In genomic region chr6:2020909-2021308, GRCh38 we compare ENCODE assay signal across 9 cellular contexts.
DNase-seq lines count a peak whose midpoint lies in the region; ATAC-seq, FAIRE-seq and TF ChIP-seq lines count a peak whose summit lies in the region.
"Had no signal": no experiment of that assay in that cellular context is flagged by ENCODE, and none has a peak within 500 bp of the region (broad histone marks: within the 10 kb centered on the region; RNA-seq: fewer than 3 reads in every experiment).

No MANE protein-coding gene starts in this region.

- peaks cover 5% of the 10 kb centered on the region for H3K79me2 ChIP-seq in HepG2 (ENCODE audit: insufficient read depth, low read length)

- no TSS peak for BruUV-seq in HepG2 (replicated peaks; lab: Mats Ljungman, UMichigan)

- peaks cover 22% of the 10 kb centered on the region for H3K36me3 Mint-ChIP-seq in activated naive CD8-positive, alpha-beta T cell treated with anti-CD3 and anti-CD28 coated beads for 36 hours

- peak; percentile 45 for FAIRE-seq in H54 (lab: Jason Lieb, UNC)
- no peak for FAIRE-seq in HepG2 (lab: Jason Lieb, UNC)

- peaks cover 19% of the 10 kb centered on the region for H3K4me1 Mint-ChIP-seq in activated naive CD8-positive, alpha-beta T cell treated with anti-CD3 and anti-CD28 coated beads for 36 hours

- intact Hi-C loops in esophagus squamous epithelium (cut with DNase I) (no loop called here), HepG2 (cut with micrococcal nuclease; ENCODE audit: unreplicated experiment) (no loop called here)

- H3K9me3 Mint-ChIP-seq in activated naive CD8-positive, alpha-beta T cell treated with anti-CD3 and anti-CD28 coated beads for 36 hours, result peaks cover 8% of the 10 kb centered on the region

- no peak overlapping the region for H2AFZ ChIP-seq in HepG2 (ENCODE audit: low read length)

- no peak overlapping the region for H3K9ac ChIP-seq in HepG2 (ENCODE audit: insufficient read depth, low read depth, low read length)

- no peak for ATAC-seq in HepG2
- no peak for ATAC-seq in HG02623 (IDR thresholded peaks at IDR 0.05; ENCODE audit: unreplicated experiment)
- ATAC-seq: naive thymus-derived CD4-positive, alpha-beta T cell had no signal

- H3K4me3 Mint-ChIP-seq in activated naive CD8-positive, alpha-beta T cell treated with anti-CD3 and anti-CD28 coated beads for 36 hours, result no peak overlapping the region
- H3K4me3 Mint-ChIP-seq: naive thymus-derived CD4-positive, alpha-beta T cell had no signal

- H3K4me1 ChIP-seq in esophagus squamous epithelium, result peaks cover 0 to 16% (median 5%) of the 10 kb centered on the region in 3 donors
- no peaks in the 10 kb centered on the region; the same call in 1 of the 2 replicates for H3K4me1 ChIP-seq in HepG2 (ENCODE audit: insufficient read depth, low read length)

- no peak for TF ChIP-seq RAD21 in HepG2 (CRISPR knock-in tag; IDR thresholded peaks at IDR 0.05)

- H3K27me3 Mint-ChIP-seq in activated naive CD8-positive, alpha-beta T cell treated with anti-CD3 and anti-CD28 coated beads for 36 hours, result no peaks in the 10 kb centered on the region

- no peaks in the 10 kb centered on the region for H3K36me3 ChIP-seq in esophagus squamous epithelium
- no peaks in the 10 kb centered on the region; a peak in 1 of 5 replicates for H3K36me3 ChIP-seq in HepG2 (replicated peaks in 1 of 2; ENCODE audit: control insufficient read depth in 1 of 2, insufficient read depth in 2 of 2, low read length in 2 of 2)

- no peak for TF ChIP-seq POLR2A in H54 (IDR thresholded peaks at IDR 0.05; ENCODE audit: low read depth, low read length)
- TF ChIP-seq POLR2A in esophagus squamous epithelium (IDR thresholded peaks at IDR 0.05), result no peak
- no peak for TF ChIP-seq POLR2A in HepG2 (IDR thresholded peaks at IDR 0.05; ENCODE audit: insufficient read depth in 1 of 2, low read depth in 2 of 2, low read length in 2 of 2)

- H3K27me3 ChIP-seq in esophagus squamous epithelium (no peaks in the 10 kb centered on the region), HepG2 (ENCODE audit: control insufficient read depth in 1 of 2, insufficient read depth in 2 of 2, low read length in 2 of 2) (no peaks in the 10 kb centered on the region)

- H3K27ac ChIP-seq in esophagus squamous epithelium (peak overlapping the region; percentile 3 to 59 (median 24)), HepG2 (ENCODE audit: extremely low read length, insufficient read depth, low read length) (no peak overlapping the region)

- TF ChIP-seq CTCF in esophagus squamous epithelium (IDR thresholded peaks at IDR 0.05) (no peak), HepG2 (CRISPR knock-in tag; IDR thresholded peaks at IDR 0.05) (no peak)

- in situ Hi-C loops in HepG2 (cut with HindIII; ENCODE audit: extremely low pct_ligation_motif_present, low pct_unique_long_range_greater_than_20kb), result no loop called here

- H3K9me3 ChIP-seq in esophagus squamous epithelium (no peaks in the 10 kb centered on the region), HepG2 (ENCODE audit: low read length) (no peaks in the 10 kb centered on the region)

- TF ChIP-seq EP300 in HepG2 (IDR thresholded peaks at IDR 0.05; ENCODE audit: low read depth in 2 of 2, low read length in 2 of 2), result no peak
- no peak for TF ChIP-seq EP300 in HepG2 (CRISPR knock-in tag; IDR thresholded peaks at IDR 0.05; ENCODE audit: borderline replicate concordance)

- H3K4me3 ChIP-seq in esophagus squamous epithelium (no peak overlapping the region), HepG2 (replicated peaks in 1 of 3; ENCODE audit: insufficient read depth in 1 of 3, low read depth in 2 of 3, low read length in 3 of 3) (no peak overlapping the region)

- H4K20me1 ChIP-seq in HepG2 (ENCODE audit: insufficient read depth, low read length), result no peaks in the 10 kb centered on the region

- H3K4me2 ChIP-seq in HepG2 (ENCODE audit: low read depth, low read length), result no peak overlapping the region

- CTCF ChIA-PET in HepG2 (lab: Yijun Ruan, JAX; ENCODE audit: low intra/inter-chr PET ratio, low total read pairs), result no interaction called here

- H3K27ac Mint-ChIP-seq in activated naive CD8-positive, alpha-beta T cell treated with anti-CD3 and anti-CD28 coated beads for 36 hours, result no peak overlapping the region
- H3K27ac Mint-ChIP-seq: naive thymus-derived CD4-positive, alpha-beta T cell had no signal

- DNase-seq in AG08395 (ENCODE audit: low spot score), result peak; percentile 35
- DNase-seq in H54 (ENCODE audit: insufficient read length, low spot score), result no peak
- peak; percentile 18 for DNase-seq in NCI-H774 (lab: John Stamatoyannopoulos, UW)
- no peak for DNase-seq in esophagus squamous epithelium (lab: John Stamatoyannopoulos, UW)
- no peak for DNase-seq in activated naive CD8-positive, alpha-beta T cell treated with anti-CD3 and anti-CD28 coated beads for 36 hours
- no peak for DNase-seq in HepG2 (ENCODE audit: low spot score)
- no peak for DNase-seq in middle frontal gyrus (ENCODE audit: extremely low spot score, low spot score)
- DNase-seq: naive thymus-derived CD4-positive, alpha-beta T cell had no signal

- POLR2A ChIA-PET in HepG2 (lab: Yijun Ruan, JAX), result no interaction called here

TF ChIP-seq in HepG2, 621 proteins besides CTCF, POLR2A, EP300 and RAD21 (continues in another document):
- TF ChIP-seq HOXA9 (CRISPR knock-in tag; IDR thresholded peaks at IDR 0.05; ENCODE audit: borderline replicate concordance), result no peak
- TF ChIP-seq ZNF10 (CRISPR knock-in tag; IDR thresholded peaks at IDR 0.05; ENCODE audit: borderline replicate concordance, low read depth), result no peak
- TF ChIP-seq ATF3 (CRISPR knock-in tag; IDR thresholded peaks at IDR 0.05), result no peak
- TF ChIP-seq ZNF512 (CRISPR knock-in tag; IDR thresholded peaks at IDR 0.05), result no peak
- TF ChIP-seq, protein P1, sequence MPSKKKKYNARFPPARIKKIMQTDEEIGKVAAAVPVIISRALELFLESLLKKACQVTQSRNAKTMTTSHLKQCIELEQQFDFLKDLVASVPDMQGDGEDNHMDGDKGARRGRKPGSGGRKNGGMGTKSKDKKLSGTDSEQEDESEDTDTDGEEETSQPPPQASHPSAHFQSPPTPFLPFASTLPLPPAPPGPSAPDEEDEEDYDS (CRISPR knock-in tag; IDR thresholded peaks at IDR 0.05), result no peak
- no peak for TF ChIP-seq MBNL3 (CRISPR knock-in tag; conservative IDR thresholded peaks at IDR 0.05)
- TF ChIP-seq, protein P2, sequence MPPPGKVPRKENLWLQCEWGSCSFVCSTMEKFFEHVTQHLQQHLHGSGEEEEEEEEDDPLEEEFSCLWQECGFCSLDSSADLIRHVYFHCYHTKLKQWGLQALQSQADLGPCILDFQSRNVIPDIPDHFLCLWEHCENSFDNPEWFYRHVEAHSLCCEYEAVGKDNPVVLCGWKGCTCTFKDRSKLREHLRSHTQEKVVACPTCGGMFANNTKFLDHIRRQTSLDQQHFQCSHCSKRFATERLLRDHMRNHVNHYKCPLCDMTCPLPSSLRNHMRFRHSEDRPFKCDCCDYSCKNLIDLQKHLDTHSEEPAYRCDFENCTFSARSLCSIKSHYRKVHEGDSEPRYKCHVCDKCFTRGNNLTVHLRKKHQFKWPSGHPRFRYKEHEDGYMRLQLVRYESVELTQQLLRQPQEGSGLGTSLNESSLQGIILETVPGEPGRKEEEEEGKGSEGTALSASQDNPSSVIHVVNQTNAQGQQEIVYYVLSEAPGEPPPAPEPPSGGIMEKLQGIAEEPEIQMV (CRISPR knock-in tag; IDR thresholded peaks at IDR 0.05; ENCODE audit: low read depth), result no peak
- TF ChIP-seq, protein P3, sequence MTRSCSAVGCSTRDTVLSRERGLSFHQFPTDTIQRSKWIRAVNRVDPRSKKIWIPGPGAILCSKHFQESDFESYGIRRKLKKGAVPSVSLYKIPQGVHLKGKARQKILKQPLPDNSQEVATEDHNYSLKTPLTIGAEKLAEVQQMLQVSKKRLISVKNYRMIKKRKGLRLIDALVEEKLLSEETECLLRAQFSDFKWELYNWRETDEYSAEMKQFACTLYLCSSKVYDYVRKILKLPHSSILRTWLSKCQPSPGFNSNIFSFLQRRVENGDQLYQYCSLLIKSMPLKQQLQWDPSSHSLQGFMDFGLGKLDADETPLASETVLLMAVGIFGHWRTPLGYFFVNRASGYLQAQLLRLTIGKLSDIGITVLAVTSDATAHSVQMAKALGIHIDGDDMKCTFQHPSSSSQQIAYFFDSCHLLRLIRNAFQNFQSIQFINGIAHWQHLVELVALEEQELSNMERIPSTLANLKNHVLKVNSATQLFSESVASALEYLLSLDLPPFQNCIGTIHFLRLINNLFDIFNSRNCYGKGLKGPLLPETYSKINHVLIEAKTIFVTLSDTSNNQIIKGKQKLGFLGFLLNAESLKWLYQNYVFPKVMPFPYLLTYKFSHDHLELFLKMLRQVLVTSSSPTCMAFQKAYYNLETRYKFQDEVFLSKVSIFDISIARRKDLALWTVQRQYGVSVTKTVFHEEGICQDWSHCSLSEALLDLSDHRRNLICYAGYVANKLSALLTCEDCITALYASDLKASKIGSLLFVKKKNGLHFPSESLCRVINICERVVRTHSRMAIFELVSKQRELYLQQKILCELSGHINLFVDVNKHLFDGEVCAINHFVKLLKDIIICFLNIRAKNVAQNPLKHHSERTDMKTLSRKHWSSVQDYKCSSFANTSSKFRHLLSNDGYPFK (CRISPR knock-in tag; IDR thresholded peaks at IDR 0.05; ENCODE audit: borderline replicate concordance), result no peak
- no peak for TF ChIP-seq SRSF9 (IDR thresholded peaks at IDR 0.05; ENCODE audit: borderline replicate concordance, insufficient read depth, low read depth, low read length, poor library complexity, severe bottlenecking)
- no peak for TF ChIP-seq MXI1 (IDR thresholded peaks at IDR 0.05; ENCODE audit: borderline replicate concordance, low read depth, low read length)
- no peak for TF ChIP-seq ZNF44 (CRISPR knock-in tag; IDR thresholded peaks at IDR 0.05)

Comparison
In these comparisons a context has a peak if more than half of its experiments do, and no peak if none do; other contexts are left out.
1. DNase-seq: peak in AG08395 (single experiment) and NCI-H774 (single experiment); none in H54 (single experiment), esophagus squamous epithelium (single experiment), activated naive CD8-positive, alpha-beta T cell treated with anti-CD3 and anti-CD28 coated beads for 36 hours (single experiment), HepG2 (single experiment) and middle frontal gyrus (single experiment).